In genomic region chr10:46558141-46558410, GRCh38 we compare ENCODE assay signal across 15 cellular contexts. TPM values are rescaled to one million over a fixed set of nuclear protein-coding genes. Genes with fewer than 3 reads are reported as not detected.
DNase-seq lines count a peak whose midpoint lies in the region; ATAC-seq, FAIRE-seq and TF ChIP-seq lines count a peak whose summit lies in the region.
"Had no signal": no experiment of that assay in that cellular context is flagged by ENCODE, and none has a peak within 500 bp of the region (broad histone marks: within the 10 kb centered on the region; RNA-seq: fewer than 3 reads in every experiment).

No MANE protein-coding gene starts in this region.

- peak overlapping the region; percentile 88 to 89 for H3K27ac ChIP-seq in A549
- no peak overlapping the region for H3K27ac ChIP-seq in CD4-positive, alpha-beta T cell (ENCODE audit: low read depth, low read length)
- H3K27ac ChIP-seq in mammary epithelial cell (ENCODE audit: insufficient read depth, low read depth, low read length): no peak overlapping the region

- in situ Hi-C loops in mammary epithelial cell (cut with MboI; ENCODE audit: low sequenced_read_pairs in 2 of 2): no loop called here

- H3K27me3 ChIP-seq in CD4-positive, alpha-beta T cell (ENCODE audit: control insufficient read depth, insufficient read depth, low read length): peaks cover 67% of the 10 kb centered on the region
- peaks cover 24% of the 10 kb centered on the region for H3K27me3 ChIP-seq in mammary epithelial cell (ENCODE audit: insufficient read depth, low read length)

- 48% methylated on average over 1 of the region's 1 CpG for WGBS in A549 (ENCODE audit: missing lambda C conversion rate)
- 40% methylated on average over 1 of the region's 1 CpG for whole genome bisulfite sequencing in mammary epithelial cell (ENCODE audit: low coverage, missing lambda C conversion rate)

- TF ChIP-seq CTCF in A549 (IDR thresholded peaks at IDR 0.05) (no peak), nephron (IDR thresholded peaks at IDR 0.05; ENCODE audit: unreplicated experiment in 3 of 3) (no peak), mammary epithelial cell (conservative IDR thresholded peaks at IDR 0.05 in 1 of 2, IDR thresholded peaks at IDR 0.05 in 1 of 2; ENCODE audit: extremely low read depth in 1 of 2, insufficient read depth in 1 of 2, low read depth in 1 of 2, low read length in 2 of 2) (no peak)
- TF ChIP-seq CTCF in CD4-positive, alpha-beta T cell (IDR thresholded peaks at IDR 0.05): no peak

- H3K4me3 Mint-ChIP-seq in CD4-positive, alpha-beta T cell: peak overlapping the region; percentile 26
- H3K4me3 Mint-ChIP-seq in T-helper 17 cell (peak overlapping the region; percentile 75), nephron (peak overlapping the region in 2 of 3 experiments; percentile 69 to 70), immature natural killer cell (no peak overlapping the region)

- no peak for TF ChIP-seq POLR2A in A549 (IDR thresholded peaks at IDR 0.05; ENCODE audit: low read length)

- no peak overlapping the region for H3K9ac ChIP-seq in mammary epithelial cell (ENCODE audit: insufficient read depth, low read length)

- DNase-seq in A549 (ENCODE audit: low read depth in 1 of 2, low spot score in 1 of 2): peak in 1 of 2 experiments; percentile 65
- no peak for DNase-seq in CD4-positive, alpha-beta T cell
- no peak for DNase-seq in T-helper 17 cell
- no peak for DNase-seq in immature natural killer cell
- no peak for DNase-seq in mammary epithelial cell
- DNase-seq: KBM-7, NCI-H1105, NCI-H1694 treated with DMSO at 0.1 percent for 48 hours had no signal

- no peak for TF ChIP-seq EP300 in A549 (IDR thresholded peaks at IDR 0.05)

- H3K4me1 ChIP-seq in A549: peaks cover 46% of the 10 kb centered on the region
- H3K4me1 ChIP-seq in mammary epithelial cell (ENCODE audit: insufficient read depth, low read length): peaks cover 6% of the 10 kb centered on the region
- H3K4me1 ChIP-seq: BE2C had no signal

- H3K4me2 ChIP-seq in A549: peak overlapping the region; percentile 68
- no peak overlapping the region for H3K4me2 ChIP-seq in mammary epithelial cell (ENCODE audit: insufficient read depth, low read depth, low read length)

- no peak for TF ChIP-seq RAD21 in A549 (conservative IDR thresholded peaks at IDR 0.05 in 1 of 2, IDR thresholded peaks at IDR 0.05 in 1 of 2)

- no peaks in the 10 kb centered on the region for H3K36me3 ChIP-seq in mammary epithelial cell (ENCODE audit: insufficient read depth, low read length)
- H3K36me3 ChIP-seq: BE2C had no signal

- no peak overlapping the region for H3K27ac Mint-ChIP-seq in CD4-positive, alpha-beta T cell
- H3K27ac Mint-ChIP-seq in T-helper 17 cell (no peak overlapping the region), nephron (no peak overlapping the region), immature natural killer cell (no peak overlapping the region)

- intact Hi-C loops in CD4-positive, alpha-beta T cell (cut with DNase I, micrococcal nuclease): loop anchor here in 1 of 2 experiments (10.0 kb wide), 1 partner anchor 1677 kb away; no protein-coding TSS in a partner anchor
- intact Hi-C loops in mammary epithelial cell (cut with micrococcal nuclease): loop anchor here (10.0 kb wide), 1 partner anchor 323 kb away; no protein-coding TSS in a partner anchor

- no peaks in the 10 kb centered on the region for H3K36me3 Mint-ChIP-seq in CD4-positive, alpha-beta T cell (ENCODE audit: low read depth)
- peaks cover 16% of the 10 kb centered on the region for H3K36me3 Mint-ChIP-seq in T-helper 17 cell (ENCODE audit: low read depth)
- no peaks in the 10 kb centered on the region for H3K36me3 Mint-ChIP-seq in nephron (ENCODE audit: low read depth)
- H3K36me3 Mint-ChIP-seq in immature natural killer cell: no peaks in the 10 kb centered on the region

- CTCF ChIA-PET in A549 (lab: Yijun Ruan, JAX) (interaction anchor here (1.6 to 9.4 kb wide), 5 partner anchors 11 to 1218 kb away, joined by 5 to 87 read pairs (median 8); no protein-coding TSS in a partner anchor), mammary epithelial cell (lab: Charles Lee; ENCODE audit: low non-redundant PET) (no interaction called here)
- CTCF ChIA-PET in CD4-positive, alpha-beta T cell (lab: Charles Lee): no interaction called here

- FAIRE-seq in A549 (lab: Jason Lieb, UNC): no peak
- FAIRE-seq: HTR-8/SVneo had no signal

- dilution Hi-C loops in mammary epithelial cell (cut with HindIII; ENCODE audit: low sequenced_read_pairs): no loop called here

- no peak overlapping the region for H3K4me3 ChIP-seq in A549
- H3K4me3 ChIP-seq in mammary epithelial cell (replicated peaks in 1 of 3; ENCODE audit: insufficient read depth in 1 of 3, low read depth in 2 of 3, low read length in 3 of 3): no peak overlapping the region

- no peaks in the 10 kb centered on the region for H4K20me1 ChIP-seq in mammary epithelial cell (ENCODE audit: insufficient read depth, low read length)

- peaks cover 11% of the 10 kb centered on the region for H3K4me1 Mint-ChIP-seq in CD4-positive, alpha-beta T cell (ENCODE audit: low read depth)
- peaks cover 9% of the 10 kb centered on the region for H3K4me1 Mint-ChIP-seq in T-helper 17 cell
- H3K4me1 Mint-ChIP-seq in nephron: no peaks in the 10 kb centered on the region
- peaks cover 0 to 2% of the 10 kb centered on the region in 2 donors for H3K4me1 Mint-ChIP-seq in immature natural killer cell

- H3K9me3 ChIP-seq in A549: no peaks in the 10 kb centered on the region
- no peaks in the 10 kb centered on the region for H3K9me3 ChIP-seq in CD4-positive, alpha-beta T cell (ENCODE audit: control insufficient read depth, low read length)
- H3K9me3 ChIP-seq in T-helper 17 cell (ENCODE audit: control insufficient read depth, low read length, poor library complexity, severe bottlenecking): no peaks in the 10 kb centered on the region
- no peaks in the 10 kb centered on the region for H3K9me3 ChIP-seq in mammary epithelial cell (replicated peaks; ENCODE audit: insufficient read depth, low read length)
- H3K9me3 ChIP-seq: BE2C had no signal

- H3K27me3 Mint-ChIP-seq in CD4-positive, alpha-beta T cell: no peaks in the 10 kb centered on the region
- H3K27me3 Mint-ChIP-seq in T-helper 17 cell: no peaks in the 10 kb centered on the region
- no peaks in the 10 kb centered on the region for H3K27me3 Mint-ChIP-seq in nephron (ENCODE audit: low read depth)
- peaks cover 2 to 6% (median 6%) of the 10 kb centered on the region in 3 donors for H3K27me3 Mint-ChIP-seq in immature natural killer cell (ENCODE audit: low read depth in 3 of 3)

- no peaks in the 10 kb centered on the region for H3K9me3 Mint-ChIP-seq in CD4-positive, alpha-beta T cell
- H3K9me3 Mint-ChIP-seq in nephron: no peaks in the 10 kb centered on the region
- H3K9me3 Mint-ChIP-seq in immature natural killer cell: no peaks in the 10 kb centered on the region

- no peak overlapping the region for H2AFZ ChIP-seq in mammary epithelial cell (ENCODE audit: low read depth, low read length)

- H3K79me2 ChIP-seq in mammary epithelial cell (ENCODE audit: insufficient read depth, low read length): no peaks in the 10 kb centered on the region

- ATAC-seq in A549 (peak; percentile 1 to 9; a peak in 3 of 6 replicates), T-helper 17 cell (no peak), GM19463 (IDR thresholded peaks at IDR 0.05; ENCODE audit: unreplicated experiment) (no peak)
- no peak for ATAC-seq in CD4-positive, alpha-beta T cell (ENCODE audit: poor library complexity)
- ATAC-seq: HCT116 had no signal

- POLR2A ChIA-PET in A549 (lab: Yijun Ruan, JAX): no interaction called here
- POLR2A ChIA-PET in CD4-positive, alpha-beta T cell (lab: Charles Lee): no interaction called here

- BruUV-seq in mammary epithelial cell (replicated peaks; lab: Mats Ljungman, UMichigan): no TSS peak

RNA-seq across cellular contexts. Expression of gene GPRIN2, which starts 1.6 kb away (rescaled TPM):
- polyA plus RNA-seq in A549 (2011; rRNA removed): 8.8 and 9.4 TPM in 2 replicates
- polyA plus RNA-seq in A549 (2012; cell fraction: cytosol; rRNA removed): 17.3 and 29.5 TPM in 2 replicates
- polyA plus RNA-seq in A549 (2012; cell fraction: nucleus; rRNA removed): 62.0 and 88.1 TPM in 2 replicates
- 25.8 to 29.9 TPM (median 28.6 TPM) in 3 replicates for polyA plus RNA-seq in A549 (2017; fragmentation: RNase III; extraction: RNeasy Plus Mini Kit Qiagen cat#74134 plus additional on column Dnase treatment)
- polyA minus RNA-seq in A549 (2011; rRNA and poly(A)+ RNA removed): 14.3 and 17.6 TPM in 2 replicates
- total RNA-seq in CD4-positive, alpha-beta T cell: not detected
- not detected for total RNA-seq in T-helper 17 cell
- polyA plus RNA-seq in immature natural killer cell: not detected
- total RNA-seq in mammary epithelial cell: 1 to 10 TPM in 1 of 2 donors, under 1 TPM in 1; 0.54 to 3.7 TPM
- polyA plus RNA-seq in mammary epithelial cell: 0.20 TPM
- not detected for polyA minus RNA-seq in mammary epithelial cell
- total RNA-seq: MCF 10A, SK-MEL-5 had no signal

RNA-seq across cellular contexts. Expression of gene SYT15, which starts 20.9 kb away (rescaled TPM):
- 3.3 and 3.5 TPM in 2 replicates for polyA plus RNA-seq in A549 (2011; rRNA removed)
- 3.5 and 4.3 TPM in 2 replicates for polyA plus RNA-seq in A549 (2012; cell fraction: cytosol; rRNA removed)
- 4.5 and 4.8 TPM in 2 replicates for polyA plus RNA-seq in A549 (2012; cell fraction: nucleus; rRNA removed)
- 2.8 to 3.6 TPM (median 3.2 TPM) in 3 replicates for polyA plus RNA-seq in A549 (2017; fragmentation: RNase III; extraction: RNeasy Plus Mini Kit Qiagen cat#74134 plus additional on column Dnase treatment)
- polyA minus RNA-seq in A549 (2011; rRNA and poly(A)+ RNA removed): 4.1 and 5.5 TPM in 2 replicates
- total RNA-seq in CD4-positive, alpha-beta T cell: under 1 TPM; 0.17 to 0.77 TPM
- total RNA-seq in T-helper 17 cell: 1 to 10 TPM; 1.0 to 1.1 TPM
- under 1 TPM in 2 of 3 donors, not detected in 1; 0.06 to 0.07 TPM for polyA plus RNA-seq in immature natural killer cell
- total RNA-seq in mammary epithelial cell: under 1 TPM; under 0.01 to 0.68 TPM
- polyA plus RNA-seq in mammary epithelial cell: 0.07 TPM
- not detected for polyA minus RNA-seq in mammary epithelial cell
- total RNA-seq: SK-MEL-5 had no signal

Comparison
In these comparisons a context has a peak if more than half of its experiments do, and no peak if none do; other contexts are left out.
1. ATAC-seq: peak in A549 (2 of 2); none in CD4-positive, alpha-beta T cell (single experiment), T-helper 17 cell (single experiment) and GM19463 (single experiment).
2. H3K27ac ChIP-seq: peak in A549 (2 of 2); none in CD4-positive, alpha-beta T cell (single experiment) and mammary epithelial cell (single experiment).
3. H3K4me3 Mint-ChIP-seq: peak in CD4-positive, alpha-beta T cell (single experiment), T-helper 17 cell (single experiment) and nephron (2 of 3); none in immature natural killer cell (0 of 5).